ENCODE assay signal across 1 cellular context in genomic region chr5:138632900-138633489, GRCh38.
TF ChIP-seq lines count a peak whose summit lies in the region.

No MANE protein-coding gene starts in this region.

TF ChIP-seq in HepG2, 621 proteins besides CTCF, POLR2A, EP300 and RAD21 (continued from another document):
- no peak for TF ChIP-seq RERE (CRISPR knock-in tag; IDR thresholded peaks at IDR 0.05; ENCODE audit: low read depth)
- no peak for TF ChIP-seq TFDP1 (CRISPR knock-in tag; IDR thresholded peaks at IDR 0.05; ENCODE audit: borderline replicate concordance)
- peak; percentile 72 for TF ChIP-seq YY1 (IDR thresholded peaks at IDR 0.05; ENCODE audit: insufficient read depth, insufficient replicate concordance, low read depth, low read length)
- TF ChIP-seq ZMYM4 (CRISPR knock-in tag; IDR thresholded peaks at IDR 0.05): 0 out of 2 replicates have a peak, but pooled peaks have one; percentile 22
- no peak for TF ChIP-seq GZF1 (CRISPR knock-in tag; IDR thresholded peaks at IDR 0.05)
- no peak for TF ChIP-seq ARID2 (CRISPR knock-in tag; IDR thresholded peaks at IDR 0.05; ENCODE audit: borderline replicate concordance)
